Comparison of ENCODE assay signal across 8 cellular contexts in genomic region chr10:129971381-129972144, GRCh38. TPM values are rescaled to one million over a fixed set of nuclear protein-coding genes. Genes with fewer than 3 reads are reported as not detected.
DNase-seq lines count a peak whose midpoint lies in the region; ATAC-seq and TF ChIP-seq lines count a peak whose summit lies in the region.

No MANE protein-coding gene starts in this region.

- H3K36me3 Mint-ChIP-seq in CD4-positive, CD25-positive, alpha-beta regulatory T cell, result no peaks in the 10 kb centered on the region
- no peaks in the 10 kb centered on the region for H3K36me3 Mint-ChIP-seq in chondrocyte (ENCODE audit: low read depth)

- peaks cover 12% of the 10 kb centered on the region for H3K4me1 ChIP-seq in CD4-positive, CD25-positive, alpha-beta regulatory T cell (ENCODE audit: control insufficient read depth, insufficient read depth, low read length, poor library complexity, severe bottlenecking)
- H3K4me1 ChIP-seq in Peyer's patch (peaks cover 0 to 28% (median 0%) of the 10 kb centered on the region in 4 donors), lung (ENCODE audit: control insufficient read depth in 2 of 2, insufficient read depth in 2 of 2, low read length in 2 of 2) (peaks cover 0 to 4% of the 10 kb centered on the region in 2 donors)

- H3K27ac ChIP-seq in CD4-positive, CD25-positive, alpha-beta regulatory T cell (ENCODE audit: insufficient read depth, low read length, poor library complexity, severe bottlenecking), result no peak overlapping the region
- H3K27ac ChIP-seq in Peyer's patch, result no peak overlapping the region
- H3K27ac ChIP-seq in lung (ENCODE audit: low read depth in 1 of 2, low read length in 1 of 2), result no peak overlapping the region

- peaks cover 0 to 17% (median 8%) of the 10 kb centered on the region in 4 donors for H3K4me1 Mint-ChIP-seq in CD4-positive, CD25-positive, alpha-beta regulatory T cell
- H3K4me1 Mint-ChIP-seq in chondrocyte (ENCODE audit: low read depth), result peaks cover 15% of the 10 kb centered on the region
- peaks cover 40% of the 10 kb centered on the region for H3K4me1 Mint-ChIP-seq in stimulated activated naive CD8-positive, alpha-beta T cell treated with anti-CD3 and anti-CD28 coated beads, Interleukin-15, amount 100 ng/mL, for 72 hours

- TF ChIP-seq POLR2A in Peyer's patch (IDR thresholded peaks at IDR 0.05), result no peak

- H3K4me3 Mint-ChIP-seq in CD4-positive, CD25-positive, alpha-beta regulatory T cell, result peak overlapping the region in 3 of 4 donors; percentile 72 to 80 (median 78)
- peak overlapping the region; percentile 35 for H3K4me3 Mint-ChIP-seq in chondrocyte (ENCODE audit: unreplicated experiment)
- peak overlapping the region; percentile 69 for H3K4me3 Mint-ChIP-seq in stimulated activated naive CD8-positive, alpha-beta T cell treated with anti-CD3 and anti-CD28 coated beads, Interleukin-15, amount 100 ng/mL, for 72 hours

- H3K27me3 ChIP-seq in CD4-positive, CD25-positive, alpha-beta regulatory T cell (ENCODE audit: control insufficient read depth, insufficient read depth, low read length), result peaks cover 26% of the 10 kb centered on the region
- H3K27me3 ChIP-seq in Peyer's patch (peaks cover 6 to 64% of the 10 kb centered on the region in 2 donors), lung (ENCODE audit: control insufficient read depth, insufficient read depth) (peaks cover 28% of the 10 kb centered on the region)

- no peak overlapping the region for H3K4me3 ChIP-seq in CD4-positive, CD25-positive, alpha-beta regulatory T cell (ENCODE audit: low read depth, low read length)
- H3K4me3 ChIP-seq in Peyer's patch, result peak overlapping the region in 3 of 4 donors; percentile 14 to 34 (median 29)
- no peak overlapping the region for H3K4me3 ChIP-seq in lung

- no peaks in the 10 kb centered on the region for H3K36me3 ChIP-seq in CD4-positive, CD25-positive, alpha-beta regulatory T cell (ENCODE audit: control insufficient read depth, insufficient read depth, low read length)
- H3K36me3 ChIP-seq in Peyer's patch, result no peaks in the 10 kb centered on the region
- no peaks in the 10 kb centered on the region for H3K36me3 ChIP-seq in lung (ENCODE audit: control insufficient read depth in 2 of 2, insufficient read depth in 2 of 2, low read length in 2 of 2)

- peak in 1 of 3 donors; percentile 50 for DNase-seq in CD4-positive, CD25-positive, alpha-beta regulatory T cell
- peak in 1 of 3 donors; percentile 68 for DNase-seq in Peyer's patch
- DNase-seq in chondrocyte (ENCODE audit: low spot score), result no peak
- peak; percentile 45 for DNase-seq in lung (ENCODE audit: low spot score)
- DNase-seq in stimulated activated naive CD8-positive, alpha-beta T cell treated with anti-CD3 and anti-CD28 coated beads, Interleukin-15, amount 100 ng/mL, for 72 hours, result peak; percentile 59 to 64
- DNase-seq in GM19240 (ENCODE audit: insufficient read length, low spot score), result no peak

- peaks cover 62% of the 10 kb centered on the region for H3K27me3 Mint-ChIP-seq in CD4-positive, CD25-positive, alpha-beta regulatory T cell
- H3K27me3 Mint-ChIP-seq in chondrocyte (ENCODE audit: low read depth), result peaks cover 69% of the 10 kb centered on the region
- peaks cover 93% of the 10 kb centered on the region for H3K27me3 Mint-ChIP-seq in stimulated activated naive CD8-positive, alpha-beta T cell treated with anti-CD3 and anti-CD28 coated beads, Interleukin-15, amount 100 ng/mL, for 72 hours

- peak overlapping the region in 1 of 3 donors; percentile 90 for H3K27ac Mint-ChIP-seq in CD4-positive, CD25-positive, alpha-beta regulatory T cell
- no peak overlapping the region for H3K27ac Mint-ChIP-seq in chondrocyte (ENCODE audit: unreplicated experiment)
- peak overlapping the region in 1 of 2 donors; percentile 42 for H3K27ac Mint-ChIP-seq in stimulated activated naive CD8-positive, alpha-beta T cell treated with anti-CD3 and anti-CD28 coated beads, Interleukin-15, amount 100 ng/mL, for 72 hours

- TF ChIP-seq CTCF in Peyer's patch (IDR thresholded peaks at IDR 0.05) (peak in 3 of 6 experiments; percentile 51 to 62 (median 58)), chondrocyte (IDR thresholded peaks at IDR 0.05) (peak; percentile 77), lung (IDR thresholded peaks at IDR 0.05; ENCODE audit: control extremely low read depth, extremely low read depth) (no peak)

- 2% methylated on average over 56 to 84 of the region's 84 CpGs for WGBS in lung, 2 donors

- H3K9me3 Mint-ChIP-seq in CD4-positive, CD25-positive, alpha-beta regulatory T cell, result peaks cover 0 to 6% (median 0%) of the 10 kb centered on the region in 7 donors
- no peaks in the 10 kb centered on the region for H3K9me3 Mint-ChIP-seq in chondrocyte (ENCODE audit: low read depth)
- no peaks in the 10 kb centered on the region for H3K9me3 Mint-ChIP-seq in stimulated activated naive CD8-positive, alpha-beta T cell treated with anti-CD3 and anti-CD28 coated beads, Interleukin-15, amount 100 ng/mL, for 72 hours

- peaks cover 0 to 2% of the 10 kb centered on the region in 2 experiments for H3K9me3 ChIP-seq in CD4-positive, CD25-positive, alpha-beta regulatory T cell (ENCODE audit: control insufficient read depth in 2 of 2, low read length in 2 of 2)
- H3K9me3 ChIP-seq in Peyer's patch (no peaks in the 10 kb centered on the region), lung (ENCODE audit: control insufficient read depth in 2 of 2, insufficient read depth in 1 of 2, low read length in 1 of 2) (peaks cover 0 to 5% of the 10 kb centered on the region in 2 donors)

- ATAC-seq in CD4-positive, CD25-positive, alpha-beta regulatory T cell (ENCODE audit: low read depth in 2 of 2), result peak; percentile 42 to 52
- peak; percentile 54 for ATAC-seq in GM21390 (IDR thresholded peaks at IDR 0.05; ENCODE audit: unreplicated experiment)
- ATAC-seq in lung (ENCODE audit: insufficient read depth, low FRiP score), result peak; percentile 84
- ATAC-seq in stimulated activated naive CD8-positive, alpha-beta T cell treated with anti-CD3 and anti-CD28 coated beads, Interleukin-15, amount 100 ng/mL, for 72 hours, result peak; percentile 85
- ATAC-seq in HG03159 (IDR thresholded peaks at IDR 0.05; ENCODE audit: unreplicated experiment), result no peak

RNA-seq across cellular contexts. Expression of gene EBF3, which starts 7.5 kb away (rescaled TPM):
- total RNA-seq in CD4-positive, CD25-positive, alpha-beta regulatory T cell, result not detected
- polyA plus RNA-seq in CD4-positive, CD25-positive, alpha-beta regulatory T cell, result not detected
- total RNA-seq in Peyer's patch, result 1 to 10 TPM in 3 of 4 donors, not detected in 1; 1.5 to 4.1 (median 1.9) TPM
- 2.2 TPM in 1 of 3 replicates, not detected in the others for total RNA-seq in chondrocyte
- total RNA-seq in lung, result 1 to 10 TPM in 1 of 2 donors, not detected in 1; 1.1 TPM
- under 1 TPM; 0.06 to 0.08 TPM for polyA plus RNA-seq in lung

Comparison
In these comparisons a context has a peak if more than half of its experiments do, and no peak if none do; other contexts are left out.
1. DNase-seq: peak in lung (single experiment) and stimulated activated naive CD8-positive, alpha-beta T cell treated with anti-CD3 and anti-CD28 coated beads, Interleukin-15, amount 100 ng/mL, for 72 hours (2 of 2); none in chondrocyte (single experiment) and GM19240 (single experiment).
2. H3K4me3 ChIP-seq: peak in Peyer's patch (3 of 4); none in CD4-positive, CD25-positive, alpha-beta regulatory T cell (single experiment) and lung (single experiment).
3. Peak in every context shown above with its lines, with median percentiles within 50 percentile points of each other: H3K4me3 Mint-ChIP-seq.